In genomic region chr10:117541909-117542705, GRCh38 we compare ENCODE assay signal across 8 cellular contexts. TPM values are rescaled to one million over a fixed set of nuclear protein-coding genes. Genes with fewer than 3 reads are reported as not detected.
DNase-seq lines count a peak whose midpoint lies in the region; ATAC-seq, FAIRE-seq and TF ChIP-seq lines count a peak whose summit lies in the region.

No MANE protein-coding gene starts in this region.

- H3F3A ChIP-seq in GM23338 (replicated peaks; ENCODE audit: low read depth), result no peaks in the 10 kb centered on the region

- peaks cover 97% of the 10 kb centered on the region for H3K27me3 Mint-ChIP-seq in GM23338 (ENCODE audit: insufficient read depth, low read depth, poor library complexity)

- TF ChIP-seq CTCF in A549 (IDR thresholded peaks at IDR 0.05) (no peak), GM23338 (conservative IDR thresholded peaks at IDR 0.05; ENCODE audit: low read depth in 2 of 2) (no peak), ascending aorta (IDR thresholded peaks at IDR 0.05) (no peak)

- H3K4me2 ChIP-seq in A549 (peak overlapping the region; percentile 82), GM23338 (peak overlapping the region; percentile 94)

- CTCF ChIA-PET in A549 (lab: Yijun Ruan, JAX), result interaction anchor here (1.7 kb wide), 1 partner anchor 108 kb away, joined by 3 read pairs; no protein-coding TSS in a partner anchor

- H3K27ac Mint-ChIP-seq in GM23338, result no peak overlapping the region

- peak overlapping the region; percentile 97 for H2AFZ ChIP-seq in GM23338

- H3K27ac ChIP-seq in A549 (peak overlapping the region in 1 of 2 experiments; percentile 30; a peak in 1 of 6 replicates), GM23338 (ENCODE audit: low read depth) (no peak overlapping the region), ascending aorta (no peak overlapping the region), iPS-18a (ENCODE audit: low read length) (no peak overlapping the region), subcutaneous abdominal adipose tissue (ENCODE audit: low read depth, low read length) (peak overlapping the region; percentile 46)

- 41% methylated on average over 61 of the region's 62 CpGs for WGBS in A549 (ENCODE audit: missing lambda C conversion rate)

- H3K4me3 ChIP-seq in A549 (peak overlapping the region; percentile 43), GM23338 (peak overlapping the region; percentile 68), ascending aorta (peak overlapping the region; percentile 5 to 46), iPS-18a (ENCODE audit: low read length) (peak overlapping the region; percentile 52), subcutaneous abdominal adipose tissue (ENCODE audit: low read depth in 1 of 5, low read length in 5 of 5) (peak overlapping the region; percentile 71 to 87 (median 78))

- H3K36me3 ChIP-seq in GM23338 (ENCODE audit: insufficient read depth) (no peaks in the 10 kb centered on the region), ascending aorta (no peaks in the 10 kb centered on the region), iPS-18a (ENCODE audit: control insufficient read depth, low read depth, low read length) (no peaks in the 10 kb centered on the region), subcutaneous abdominal adipose tissue (ENCODE audit: control insufficient read depth in 5 of 5, insufficient read depth in 5 of 5, low read length in 5 of 5) (no peaks in the 10 kb centered on the region)

- H3K4me1 ChIP-seq in A549 (peaks cover 17% of the 10 kb centered on the region), GM23338 (ENCODE audit: insufficient read depth) (peaks cover 45% of the 10 kb centered on the region), ascending aorta (peaks cover 6 to 22% of the 10 kb centered on the region in 2 donors), iPS-18a (ENCODE audit: control insufficient read depth, low read depth, low read length) (peaks cover 14% of the 10 kb centered on the region), subcutaneous abdominal adipose tissue (ENCODE audit: control insufficient read depth in 5 of 5, insufficient read depth in 5 of 5, low read length in 5 of 5) (peaks cover 0 to 74% (median 57%) of the 10 kb centered on the region in 5 donors)

- no peak overlapping the region for H3K9ac ChIP-seq in iPS-18a (ENCODE audit: low read length)
- H3K9ac ChIP-seq in subcutaneous abdominal adipose tissue (ENCODE audit: low read length in 5 of 5), result peak overlapping the region in 4 of 5 donors; percentile 53 to 77 (median 63)

- TF ChIP-seq POLR2A in A549 (IDR thresholded peaks at IDR 0.05; ENCODE audit: low read length), result no peak

- no peak for FAIRE-seq in A549 (lab: Jason Lieb, UNC)

- intact Hi-C loops in ascending aorta (cut with DNase I), result loop anchor here (10.0 kb wide), 1 partner anchor 167 kb away; the partner anchor contains the start of gene PDZD8

- H3K4me3 Mint-ChIP-seq in GM23338, result peak overlapping the region; percentile 75

- H3K9me3 ChIP-seq in A549 (no peaks in the 10 kb centered on the region), ascending aorta (no peaks in the 10 kb centered on the region), iPS-18a (ENCODE audit: control insufficient read depth, low read depth, low read length) (no peaks in the 10 kb centered on the region), subcutaneous abdominal adipose tissue (ENCODE audit: control insufficient read depth in 5 of 5, low read length in 5 of 5) (no peaks in the 10 kb centered on the region)

- POLR2A ChIA-PET in A549 (lab: Yijun Ruan, JAX), result no interaction called here

- ATAC-seq in A549 (peak; percentile 11 to 54; a peak in 4 of 6 replicates), GM23338 (peak; percentile 18), GM21526 (IDR thresholded peaks at IDR 0.05; ENCODE audit: low FRiP score, unreplicated experiment) (no peak)

- H3K27me3 ChIP-seq in GM23338 (ENCODE audit: insufficient read depth), result peaks cover 100% of the 10 kb centered on the region
- H3K27me3 ChIP-seq in ascending aorta, result peaks cover 47% of the 10 kb centered on the region
- peaks cover 100% of the 10 kb centered on the region for H3K27me3 ChIP-seq in iPS-18a (ENCODE audit: control insufficient read depth, insufficient read depth, low read length)
- H3K27me3 ChIP-seq in subcutaneous abdominal adipose tissue (ENCODE audit: control insufficient read depth in 5 of 5, insufficient read depth in 4 of 5, low read length in 5 of 5), result peaks cover 0 to 58% (median 35%) of the 10 kb centered on the region in 5 donors

- no peaks in the 10 kb centered on the region for H3K9me2 ChIP-seq in GM23338 (ENCODE audit: insufficient read depth)

- TF ChIP-seq EP300 in A549 (IDR thresholded peaks at IDR 0.05), result no peak

- peaks cover 23% of the 10 kb centered on the region for H4K20me1 ChIP-seq in GM23338 (replicated peaks; ENCODE audit: insufficient read depth)

- no peaks in the 10 kb centered on the region; the same call in 2 of the 3 replicates for H3K36me3 Mint-ChIP-seq in GM23338 (ENCODE audit: low read depth)

- DNase-seq in A549 (ENCODE audit: low read depth in 1 of 2, low spot score in 1 of 2) (peak; percentile 29 to 52), GM23338 (ENCODE audit: low spot score) (peak; percentile 95), ascending aorta (ENCODE audit: low spot score in 2 of 2) (no peak), mucosa of gallbladder (ENCODE audit: low spot score) (no peak), amniotic stem cell (lab: John Stamatoyannopoulos, UW) (no peak)

- H3K79me2 ChIP-seq in GM23338 (replicated peaks; ENCODE audit: insufficient read depth), result no peaks in the 10 kb centered on the region

- H3K4me1 Mint-ChIP-seq in GM23338, result peaks cover 35% of the 10 kb centered on the region

- TF ChIP-seq RAD21 in A549 (conservative IDR thresholded peaks at IDR 0.05 in 1 of 2, IDR thresholded peaks at IDR 0.05 in 1 of 2), result no peak

- H3K9me3 Mint-ChIP-seq in GM23338, result peaks cover 5% of the 10 kb centered on the region; the same call in 2 of the 3 replicates

TF ChIP-seq in A549, 52 proteins besides CTCF, POLR2A, EP300 and RAD21:
- TF ChIP-seq FOSL2 (IDR thresholded peaks at IDR 0.05), result no peak
- no peak for TF ChIP-seq FOSL2 (CRISPR knock-in tag; IDR thresholded peaks at IDR 0.05)
- no peak for TF ChIP-seq POLR2AphosphoS2 (conservative IDR thresholded peaks at IDR 0.05; ENCODE audit: low read length)
- TF ChIP-seq NR3C1 (IDR thresholded peaks at IDR 0.05), result no peak
- TF ChIP-seq FOSB (CRISPR knock-in tag; IDR thresholded peaks at IDR 0.05), result no peak
- no peak for TF ChIP-seq HMGXB4 (CRISPR knock-in tag; IDR thresholded peaks at IDR 0.05; ENCODE audit: borderline replicate concordance)
TF ChIP-seq in A549: peak in this region for 0.

TF ChIP-seq in GM23338, 12 proteins besides CTCF, POLR2A, EP300 and RAD21:
- peak; percentile 98 for TF ChIP-seq EZH2phosphoT487 (IDR thresholded peaks at IDR 0.05; ENCODE audit: unreplicated experiment)
- TF ChIP-seq JUNB (IDR thresholded peaks at IDR 0.05; ENCODE audit: unreplicated experiment), result no peak
- peak; percentile 90 for TF ChIP-seq CREB1 (CRISPR knock-in tag; IDR thresholded peaks at IDR 0.05; ENCODE audit: low read depth)
- no peak for TF ChIP-seq ZNF331 (CRISPR knock-in tag; IDR thresholded peaks at IDR 0.05; ENCODE audit: low read depth)
- peak; percentile 99 for TF ChIP-seq EZH2 (IDR thresholded peaks at IDR 0.05; ENCODE audit: low read depth, unreplicated experiment)
- TF ChIP-seq NANOG (IDR thresholded peaks at IDR 0.05; ENCODE audit: borderline replicate concordance), result no peak

RNA-seq across cellular contexts. Expression of gene EMX2, which starts 0.4 kb away (rescaled TPM):
- polyA plus RNA-seq in A549 (2011; rRNA removed), result not detected in 2 replicates
- not detected in 2 replicates for polyA plus RNA-seq in A549 (2012; cell fraction: cytosol; rRNA removed)
- not detected in 2 replicates for polyA plus RNA-seq in A549 (2012; cell fraction: nucleus; rRNA removed)
- not detected in 3 replicates for polyA plus RNA-seq in A549 (2017; fragmentation: RNase III; extraction: RNeasy Plus Mini Kit Qiagen cat#74134 plus additional on column Dnase treatment)
- polyA minus RNA-seq in A549 (2011; rRNA and poly(A)+ RNA removed), result not detected in 2 replicates
- total RNA-seq in GM23338 (2014; rRNA removed; shearing (Covaris generic)), result not detected in 2 replicates
- polyA plus RNA-seq in GM23338 (2016; fragmentation: Nextera tagmentation; extraction: Ambion mirVana), result not detected in 2 replicates
- total RNA-seq in ascending aorta, result not detected
- total RNA-seq in mucosa of gallbladder, result 2.9 TPM

Comparison
In these comparisons a context has a peak if more than half of its experiments do, and no peak if none do; other contexts are left out.
1. DNase-seq: peak in A549 (2 of 2) and GM23338 (single experiment); none in ascending aorta (0 of 2), mucosa of gallbladder (single experiment) and amniotic stem cell (single experiment).
2. H3K4me3 ChIP-seq: peak in every context shown above with its lines; median percentile 78 in subcutaneous abdominal adipose tissue; 68 in GM23338; 52 in iPS-18a; 43 in A549; 26 in ascending aorta.